In genomic region chr11:3205261-3206127, GRCh38 we compare ENCODE assay signal across 2 cellular contexts.
TF ChIP-seq lines count a peak whose summit lies in the region.

No MANE protein-coding gene starts in this region.

TF ChIP-seq in K562, 482 proteins besides CTCF, POLR2A, EP300 and RAD21:
- TF ChIP-seq BCOR (IDR thresholded peaks at IDR 0.05): no peak
- peak; percentile 30; the same call in 1 of the 2 replicates for TF ChIP-seq SPI1 (IDR thresholded peaks at IDR 0.05; ENCODE audit: borderline replicate concordance, low read depth, low read length)
- TF ChIP-seq SRSF1 (IDR thresholded peaks at IDR 0.05; ENCODE audit: low read depth, low read length): no peak
- TF ChIP-seq GABPB1 (CRISPR knock-in tag; IDR thresholded peaks at IDR 0.05): no peak
- TF ChIP-seq ZNF316 (IDR thresholded peaks at IDR 0.05): peak; percentile 54
- TF ChIP-seq, protein P1, sequence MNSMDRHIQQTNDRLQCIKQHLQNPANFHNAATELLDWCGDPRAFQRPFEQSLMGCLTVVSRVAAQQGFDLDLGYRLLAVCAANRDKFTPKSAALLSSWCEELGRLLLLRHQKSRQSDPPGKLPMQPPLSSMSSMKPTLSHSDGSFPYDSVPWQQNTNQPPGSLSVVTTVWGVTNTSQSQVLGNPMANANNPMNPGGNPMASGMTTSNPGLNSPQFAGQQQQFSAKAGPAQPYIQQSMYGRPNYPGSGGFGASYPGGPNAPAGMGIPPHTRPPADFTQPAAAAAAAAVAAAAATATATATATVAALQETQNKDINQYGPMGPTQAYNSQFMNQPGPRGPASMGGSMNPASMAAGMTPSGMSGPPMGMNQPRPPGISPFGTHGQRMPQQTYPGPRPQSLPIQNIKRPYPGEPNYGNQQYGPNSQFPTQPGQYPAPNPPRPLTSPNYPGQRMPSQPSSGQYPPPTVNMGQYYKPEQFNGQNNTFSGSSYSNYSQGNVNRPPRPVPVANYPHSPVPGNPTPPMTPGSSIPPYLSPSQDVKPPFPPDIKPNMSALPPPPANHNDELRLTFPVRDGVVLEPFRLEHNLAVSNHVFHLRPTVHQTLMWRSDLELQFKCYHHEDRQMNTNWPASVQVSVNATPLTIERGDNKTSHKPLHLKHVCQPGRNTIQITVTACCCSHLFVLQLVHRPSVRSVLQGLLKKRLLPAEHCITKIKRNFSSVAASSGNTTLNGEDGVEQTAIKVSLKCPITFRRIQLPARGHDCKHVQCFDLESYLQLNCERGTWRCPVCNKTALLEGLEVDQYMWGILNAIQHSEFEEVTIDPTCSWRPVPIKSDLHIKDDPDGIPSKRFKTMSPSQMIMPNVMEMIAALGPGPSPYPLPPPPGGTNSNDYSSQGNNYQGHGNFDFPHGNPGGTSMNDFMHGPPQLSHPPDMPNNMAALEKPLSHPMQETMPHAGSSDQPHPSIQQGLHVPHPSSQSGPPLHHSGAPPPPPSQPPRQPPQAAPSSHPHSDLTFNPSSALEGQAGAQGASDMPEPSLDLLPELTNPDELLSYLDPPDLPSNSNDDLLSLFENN (IDR thresholded peaks at IDR 0.05; ENCODE audit: low read depth in 2 of 2, low read length in 2 of 2): no peak
- TF ChIP-seq MAFG (tag; conservative IDR thresholded peaks at IDR 0.05): 0 out of 2 replicates have a peak, but pooled peaks have one; percentile 9
TF ChIP-seq in K562: peak in this region for 3.

TF ChIP-seq in HepG2, 621 proteins besides CTCF, POLR2A, EP300 and RAD21:
- TF ChIP-seq HNRNPK (IDR thresholded peaks at IDR 0.05; ENCODE audit: low read depth, low read length, poor library complexity, severe bottlenecking) (peak; percentile 35), CHCHD3 (CRISPR knock-in tag; IDR thresholded peaks at IDR 0.05) (no peak), MAFK (conservative IDR thresholded peaks at IDR 0.05 in 1 of 2, IDR thresholded peaks at IDR 0.05 in 1 of 2; ENCODE audit: low read length in 2 of 2) (0 out of 4 replicates have a peak, but pooled peaks of 1 of the 2 experiments have one; percentile 12), HNF4A (CRISPR knock-in tag; IDR thresholded peaks at IDR 0.05) (peak; percentile 27; the same call in 1 of the 2 replicates), ZNF207 (IDR thresholded peaks at IDR 0.05; ENCODE audit: borderline replicate concordance) (no peak), ELF4 (CRISPR knock-in tag; IDR thresholded peaks at IDR 0.05; ENCODE audit: borderline replicate concordance) (no peak)
- TF ChIP-seq, protein P2, sequence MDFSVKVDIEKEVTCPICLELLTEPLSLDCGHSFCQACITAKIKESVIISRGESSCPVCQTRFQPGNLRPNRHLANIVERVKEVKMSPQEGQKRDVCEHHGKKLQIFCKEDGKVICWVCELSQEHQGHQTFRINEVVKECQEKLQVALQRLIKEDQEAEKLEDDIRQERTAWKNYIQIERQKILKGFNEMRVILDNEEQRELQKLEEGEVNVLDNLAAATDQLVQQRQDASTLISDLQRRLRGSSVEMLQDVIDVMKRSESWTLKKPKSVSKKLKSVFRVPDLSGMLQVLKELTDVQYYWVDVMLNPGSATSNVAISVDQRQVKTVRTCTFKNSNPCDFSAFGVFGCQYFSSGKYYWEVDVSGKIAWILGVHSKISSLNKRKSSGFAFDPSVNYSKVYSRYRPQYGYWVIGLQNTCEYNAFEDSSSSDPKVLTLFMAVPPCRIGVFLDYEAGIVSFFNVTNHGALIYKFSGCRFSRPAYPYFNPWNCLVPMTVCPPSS (IDR thresholded peaks at IDR 0.05): no peak
